Comparison of ENCODE assay signal across 8 cellular contexts in the genomic region with DNA sequence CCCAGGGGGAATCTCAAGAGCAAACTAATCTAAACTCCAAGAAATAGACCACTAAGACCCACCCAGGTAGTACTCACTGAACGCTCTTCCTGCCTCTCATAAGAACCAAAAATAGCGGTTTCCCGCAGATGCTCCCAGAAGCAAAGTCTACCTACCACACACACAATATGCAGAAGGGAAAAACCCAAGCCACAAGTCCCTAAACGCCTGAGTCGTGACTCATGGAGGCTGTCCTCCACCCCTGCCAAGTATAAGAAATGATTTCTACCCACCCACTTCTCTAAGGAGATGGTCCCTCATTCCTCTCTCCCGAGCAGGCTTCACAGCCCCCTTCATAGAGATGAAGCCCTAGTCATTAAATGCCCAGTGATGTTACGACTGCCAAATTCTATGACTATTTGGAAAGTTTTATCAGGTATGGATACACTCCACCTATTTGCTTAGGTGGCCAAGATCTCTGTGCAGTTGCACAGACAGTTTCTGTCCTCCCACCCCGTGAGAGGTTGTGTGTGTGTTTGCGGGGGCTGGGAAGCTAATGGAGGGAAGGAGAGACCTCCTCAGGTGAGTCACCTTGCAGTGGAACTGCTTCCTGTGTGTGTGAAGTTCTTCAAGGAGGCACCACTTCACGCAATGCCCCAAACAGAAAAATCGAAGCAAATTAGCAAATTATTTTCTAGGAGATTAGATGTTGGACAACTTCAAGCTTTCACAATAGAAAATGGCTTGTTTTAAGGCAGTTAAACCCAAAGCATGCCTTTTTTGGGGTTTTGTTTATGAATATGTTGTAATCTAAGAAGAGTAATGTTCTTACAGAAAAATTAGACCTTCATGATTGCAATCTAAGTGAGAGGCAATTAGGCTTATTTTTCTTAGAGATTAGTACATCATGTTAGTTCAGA.
DNase-seq lines count a peak whose midpoint lies in the region; ATAC-seq and TF ChIP-seq lines count a peak whose summit lies in the region.

No MANE protein-coding gene starts in this region.

- no peaks in the 10 kb centered on the region for H3K9me3 ChIP-seq in MG63

- no peak for TF ChIP-seq CTCF in fibroblast of pulmonary artery (IDR thresholded peaks at IDR 0.05; ENCODE audit: low read length, missing control alignments)

- DNase-seq in Daoy (ENCODE audit: low read depth) (peak; percentile 92), MG63 (peak; percentile 83), fibroblast of pulmonary artery (ENCODE audit: low read depth) (peak; percentile 97), renal cortical epithelial cell (ENCODE audit: low read depth) (peak; percentile 96), DMS114 treated with DMSO at 0.1 percent for 48 hours (lab: John Stamatoyannopoulos, UW; ENCODE audit: unreplicated experiment) (no peak), ecto neural progenitor cell (ENCODE audit: low spot score) (no peak)
- peak; percentile 53 for DNase-seq in activated T-cell treated with anti-CD3 and anti-CD28 coated beads, Interleukin-2, amount 50 U/mL, for 4 hours

- peak overlapping the region; percentile 47 for H3K4me3 Mint-ChIP-seq in activated T-cell treated with anti-CD3 and anti-CD28 coated beads, Interleukin-2, amount 50 U/mL, for 4 hours

- peak; percentile 93 to 94 for ATAC-seq in activated T-cell treated with anti-CD3 and anti-CD28 coated beads, Interleukin-2, amount 50 U/mL, for 4 hours
- ATAC-seq in GM18907 (IDR thresholded peaks at IDR 0.05; ENCODE audit: unreplicated experiment): no peak

- no peaks in the 10 kb centered on the region for H3K27me3 Mint-ChIP-seq in activated T-cell treated with anti-CD3 and anti-CD28 coated beads, Interleukin-2, amount 50 U/mL, for 4 hours (ENCODE audit: low read depth)

- no peaks in the 10 kb centered on the region for H3K27me3 ChIP-seq in MG63

- peak overlapping the region; percentile 26 for H3K4me3 ChIP-seq in MG63
- peak overlapping the region; percentile 19 for H3K4me3 ChIP-seq in fibroblast of pulmonary artery (replicated peaks; ENCODE audit: low read depth, low read length)

- peaks cover 33% of the 10 kb centered on the region for H3K4me1 Mint-ChIP-seq in activated T-cell treated with anti-CD3 and anti-CD28 coated beads, Interleukin-2, amount 50 U/mL, for 4 hours (ENCODE audit: low read depth)

- H3K9me3 Mint-ChIP-seq in activated T-cell treated with anti-CD3 and anti-CD28 coated beads, Interleukin-2, amount 50 U/mL, for 4 hours: no peaks in the 10 kb centered on the region

- no peaks in the 10 kb centered on the region for H3K36me3 ChIP-seq in MG63

- no peaks in the 10 kb centered on the region for H3K36me3 Mint-ChIP-seq in activated T-cell treated with anti-CD3 and anti-CD28 coated beads, Interleukin-2, amount 50 U/mL, for 4 hours (ENCODE audit: insufficient read depth)

Comparison
In these comparisons a context has a peak if more than half of its experiments do, and no peak if none do; other contexts are left out.
1. DNase-seq: peak in Daoy (single experiment), MG63 (single experiment), activated T-cell treated with anti-CD3 and anti-CD28 coated beads, Interleukin-2, amount 50 U/mL, for 4 hours (single experiment), fibroblast of pulmonary artery (single experiment) and renal cortical epithelial cell (single experiment); none in DMS114 treated with DMSO at 0.1 percent for 48 hours (single experiment) and ecto neural progenitor cell (single experiment).